9 cellular contexts compared by ENCODE assay signal in genomic region chr5:179731791-179732411, GRCh38. TPM values are rescaled to one million over a fixed set of nuclear protein-coding genes. Genes with fewer than 3 reads are reported as not detected.
DNase-seq lines count a peak whose midpoint lies in the region; ATAC-seq and TF ChIP-seq lines count a peak whose summit lies in the region.
"Had no signal": no experiment of that assay in that cellular context is flagged by ENCODE, and none has a peak within 500 bp of the region (broad histone marks: within the 10 kb centered on the region; RNA-seq: fewer than 3 reads in every experiment).

No MANE protein-coding gene starts in this region.

- H3K4me3 ChIP-seq in HCT116 (replicated peaks in 1 of 2; ENCODE audit: low read depth in 1 of 2, low read length in 2 of 2) (peak overlapping the region; percentile 32 to 85), right atrium auricular region (peak overlapping the region; percentile 85 to 90), spleen (peak overlapping the region; percentile 19 to 97 (median 86))

- H3K36me3 ChIP-seq in HCT116 (ENCODE audit: control insufficient read depth in 1 of 2, insufficient read depth in 2 of 2, low read length in 2 of 2), result peaks cover 24 to 39% of the 10 kb centered on the region in 2 experiments; a peak in 3 of 4 replicates
- peaks cover 42% of the 10 kb centered on the region for H3K36me3 ChIP-seq in right atrium auricular region
- peaks cover 0 to 55% (median 29%) of the 10 kb centered on the region in 6 donors for H3K36me3 ChIP-seq in spleen

- 44 to 56% (median 50%) methylated on average over 24 of the region's 24 CpGs for WGBS in spleen, 5 donors

- CTCF ChIA-PET in HCT116 (lab: Charles Lee), result interaction anchor here (1.1 kb wide), 2 partner anchors 31 to 64 kb away, joined by 3 to 4 read pairs; no protein-coding TSS in a partner anchor
- CTCF ChIA-PET in activated naive CD4-positive, alpha-beta T cell treated with anti-CD3 and anti-CD28 coated beads for 36 hours (lab: Charles Lee), result interaction anchor here (0.5 to 1.6 kb wide), 5 partner anchors 14 to 317 kb away, joined by 3 to 4 read pairs (median 4); no protein-coding TSS in a partner anchor

- no peaks in the 10 kb centered on the region for H3K9me2 ChIP-seq in HCT116 (ENCODE audit: insufficient read depth)

- H3K9me3 Mint-ChIP-seq in activated naive CD4-positive, alpha-beta T cell treated with anti-CD3 and anti-CD28 coated beads for 36 hours, result no peaks in the 10 kb centered on the region

- BruUV-seq in HCT116 (replicated peaks; lab: Mats Ljungman, UMichigan), result TSS peak; percentile 60

- peak overlapping the region; percentile 83 for H3K4me2 ChIP-seq in HCT116 (ENCODE audit: low read length)

- TF ChIP-seq POLR2A in HCT116 (IDR thresholded peaks at IDR 0.05; ENCODE audit: borderline replicate concordance, extremely low read depth, insufficient read depth, insufficient read length) (no peak), spleen (IDR thresholded peaks at IDR 0.05) (no peak)

- POLR2A ChIA-PET in HCT116 (lab: Charles Lee), result interaction anchor here (0.6 to 1.2 kb wide), 5 partner anchors 27 to 109 kb away, joined by 3 to 8 read pairs (median 5); partner anchors contain the start of genes HNRNPH1 and SQSTM1

- no peaks in the 10 kb centered on the region for H4K20me1 ChIP-seq in HCT116 (ENCODE audit: insufficient read depth)

- no peaks in the 10 kb centered on the region for H3K27me3 ChIP-seq in HCT116 (ENCODE audit: insufficient read depth, low read length)
- H3K27me3 ChIP-seq in right atrium auricular region, result no peaks in the 10 kb centered on the region
- H3K27me3 ChIP-seq in spleen (replicated peaks in 1 of 7), result no peaks in the 10 kb centered on the region

- peak; percentile 10 for ATAC-seq in HCT116

- peaks cover 36% of the 10 kb centered on the region for H3K4me1 Mint-ChIP-seq in activated naive CD4-positive, alpha-beta T cell treated with anti-CD3 and anti-CD28 coated beads for 36 hours (ENCODE audit: low read depth)

- H3K27ac Mint-ChIP-seq in activated naive CD4-positive, alpha-beta T cell treated with anti-CD3 and anti-CD28 coated beads for 36 hours, result peak overlapping the region; percentile 90

- in situ Hi-C loops in GM13976 (cut with MboI; ENCODE audit: low sequenced_read_pairs, unreplicated experiment), result no loop called here

- H3K9me3 ChIP-seq in HCT116 (ENCODE audit: control insufficient read depth in 1 of 2, insufficient read depth in 1 of 2, low read depth in 1 of 2, low read length in 2 of 2) (no peaks in the 10 kb centered on the region), right atrium auricular region (no peaks in the 10 kb centered on the region), spleen (no peaks in the 10 kb centered on the region)

- intact Hi-C loops in HCT116 (cut with micrococcal nuclease), result loop anchor here (2.0 kb wide), 1 partner anchor 65 kb away; no protein-coding TSS in a partner anchor
- intact Hi-C loops in activated naive CD4-positive, alpha-beta T cell treated with anti-CD3 and anti-CD28 coated beads for 36 hours (cut with micrococcal nuclease), result loop anchor here (1.0 to 10.0 kb wide), 10 partner anchors 31 to 1073 kb away; partner anchors contain the start of genes CANX, HNRNPH1, MGAT1 and MGAT4B
- intact Hi-C loops in spleen (cut with DNase I; ENCODE audit: low total_unique reads), result no loop called here

- H3K36me3 Mint-ChIP-seq in activated naive CD4-positive, alpha-beta T cell treated with anti-CD3 and anti-CD28 coated beads for 36 hours (ENCODE audit: low read depth), result peaks cover 35% of the 10 kb centered on the region

- TF ChIP-seq CTCF in GM13976 (IDR thresholded peaks at IDR 0.05; ENCODE audit: borderline replicate concordance, control extremely low read depth, extremely low read depth, insufficient read depth, missing control alignments) (no peak), HCT116 (IDR thresholded peaks at IDR 0.05 in 2 of 3, conservative IDR thresholded peaks at IDR 0.05 in 1 of 3; ENCODE audit: borderline replicate concordance in 1 of 3, insufficient read depth in 1 of 3, low read depth in 2 of 3, low read length in 2 of 3) (no peak), right atrium auricular region (IDR thresholded peaks at IDR 0.05) (no peak), spleen (IDR thresholded peaks at IDR 0.05 in 8 of 11, conservative IDR thresholded peaks at IDR 0.05 in 3 of 11) (no peak)

- peak overlapping the region; percentile 71 for H3K4me3 Mint-ChIP-seq in activated naive CD4-positive, alpha-beta T cell treated with anti-CD3 and anti-CD28 coated beads for 36 hours

- no peak overlapping the region for H2AFZ ChIP-seq in HCT116 (ENCODE audit: low read depth, low read length, poor library complexity, severe bottlenecking)

- H3K27me3 Mint-ChIP-seq in activated naive CD4-positive, alpha-beta T cell treated with anti-CD3 and anti-CD28 coated beads for 36 hours (ENCODE audit: low read depth), result no peaks in the 10 kb centered on the region

- H3K27ac ChIP-seq in HCT116 (ENCODE audit: low read depth, low read length), result peak overlapping the region; percentile 57
- peak overlapping the region; percentile 89 to 92 for H3K27ac ChIP-seq in right atrium auricular region
- H3K27ac ChIP-seq in spleen, result peak overlapping the region; percentile 51 to 99 (median 98)

- H3K4me1 ChIP-seq in HCT116 (ENCODE audit: control insufficient read depth in 1 of 2, insufficient read depth in 2 of 2, low read length in 2 of 2) (peaks cover 5 to 30% of the 10 kb centered on the region in 2 experiments), right atrium auricular region (peaks cover 0 to 40% of the 10 kb centered on the region in 2 donors), spleen (peaks cover 26 to 86% (median 49%) of the 10 kb centered on the region in 6 donors)

- RAD21 ChIA-PET in HCT116 (lab: Charles Lee; ENCODE audit: low non-redundant PET in 1 of 2, low total read pairs in 2 of 2, uncharacterized antibody in 2 of 2, unreplicated experiment in 2 of 2), result no interaction called here

- no peak for TF ChIP-seq RAD21 in HCT116 (IDR thresholded peaks at IDR 0.05; ENCODE audit: low read depth)

- peak; percentile 61 for DNase-seq in GM13976 (ENCODE audit: low spot score)
- no peak for DNase-seq in HCT116 (ENCODE audit: low read depth, low spot score)
- DNase-seq in M059J (ENCODE audit: low read depth), result peak; percentile 79
- peak; percentile 51 for DNase-seq in activated naive CD4-positive, alpha-beta T cell treated with anti-CD3 and anti-CD28 coated beads for 36 hours
- DNase-seq in right atrium auricular region (ENCODE audit: low spot score), result peak; percentile 60
- DNase-seq in spleen, result peak; percentile 86
- no peak for DNase-seq in NCI-H774 (lab: John Stamatoyannopoulos, UW)
- no peak for DNase-seq in foreskin melanocyte

- peaks cover 50% of the 10 kb centered on the region for H3K79me2 ChIP-seq in HCT116 (ENCODE audit: insufficient read depth, low read length)

- H3K9ac ChIP-seq in HCT116 (ENCODE audit: low read length), result peak overlapping the region; percentile 55

TF ChIP-seq in HCT116, 20 proteins besides CTCF, POLR2A, EP300 and RAD21:
- 0 out of 2 replicates have a peak, but pooled peaks have one; percentile 7 for TF ChIP-seq EGR1 (IDR thresholded peaks at IDR 0.05; ENCODE audit: low read depth)
- TF ChIP-seq POLR2AphosphoS5 (IDR thresholded peaks at IDR 0.05; ENCODE audit: low read depth, low read length), result no peak

RNA-seq across cellular contexts. Expression of gene MAML1, which starts 0.7 kb away (rescaled TPM):
- 29.5 TPM for total RNA-seq in HCT116 (2021; ENCODE audit: unreplicated experiment)
- polyA plus RNA-seq in HCT116 (2012), result 24.3 and 27.2 TPM in 2 replicates
- total RNA-seq in M059J (2014; rRNA removed; shearing (Covaris generic)), result 7.5 and 17.2 TPM in 2 replicates
- total RNA-seq in activated naive CD4-positive, alpha-beta T cell treated with anti-CD3 and anti-CD28 coated beads for 36 hours, result 10 to 100 TPM; 20.7 TPM
- 10 to 100 TPM; 10.8 to 16.6 TPM for total RNA-seq in right atrium auricular region
- total RNA-seq in spleen, result 10 to 100 TPM; 31.3 to 42.8 (median 36.7) TPM
- polyA plus RNA-seq in spleen, result 10 to 100 TPM in 1 of 3 donors, 1 to 10 TPM in 2; 4.7 to 10.7 (median 6.7) TPM

RNA-seq across cellular contexts. Expression of gene CANX, which starts 33.1 kb away (rescaled TPM):
- total RNA-seq in HCT116 (2021; ENCODE audit: unreplicated experiment), result 766 TPM
- polyA plus RNA-seq in HCT116 (2012), result 772 and 862 TPM in 2 replicates
- 625 and 681 TPM in 2 replicates for total RNA-seq in M059J (2014; rRNA removed; shearing (Covaris generic))
- total RNA-seq in activated naive CD4-positive, alpha-beta T cell treated with anti-CD3 and anti-CD28 coated beads for 36 hours, result 100 to 1,000 TPM; 398 to 455 TPM
- total RNA-seq in right atrium auricular region, result 100 to 1,000 TPM; 288 to 297 TPM
- 100 to 1,000 TPM; 246 to 470 (median 419) TPM for total RNA-seq in spleen
- 10 to 100 TPM; 36.5 to 56.4 (median 53.0) TPM for polyA plus RNA-seq in spleen

RNA-seq across cellular contexts. Expression of gene CBY3, which starts 51.1 kb away (rescaled TPM):
- total RNA-seq in HCT116 (2021; ENCODE audit: unreplicated experiment), result not detected
- 0.15 TPM in 1 of 2 replicates, not detected in the other for polyA plus RNA-seq in HCT116 (2012)
- not detected in 2 replicates for total RNA-seq in M059J (2014; rRNA removed; shearing (Covaris generic))
- not detected for total RNA-seq in activated naive CD4-positive, alpha-beta T cell treated with anti-CD3 and anti-CD28 coated beads for 36 hours
- not detected for total RNA-seq in right atrium auricular region
- total RNA-seq in spleen, result 1 to 10 TPM in 1 of 7 donors, not detected in 6; 1.6 TPM
- polyA plus RNA-seq in spleen, result under 1 TPM in 1 of 3 donors, not detected in 2; 0.12 TPM
- total RNA-seq: dermis microvascular lymphatic vessel endothelial cell had no signal

Comparison
In these comparisons a context has a peak if more than half of its experiments do, and no peak if none do; other contexts are left out.
1. DNase-seq: peak in GM13976 (single experiment), M059J (single experiment), activated naive CD4-positive, alpha-beta T cell treated with anti-CD3 and anti-CD28 coated beads for 36 hours (single experiment), right atrium auricular region (single experiment) and spleen (single experiment); none in HCT116 (single experiment), NCI-H774 (single experiment) and foreskin melanocyte (single experiment).
2. Peak in every context shown above with its lines, with median percentiles within 50 percentile points of each other: H3K27ac ChIP-seq and H3K4me3 ChIP-seq.